In the genomic region with DNA sequence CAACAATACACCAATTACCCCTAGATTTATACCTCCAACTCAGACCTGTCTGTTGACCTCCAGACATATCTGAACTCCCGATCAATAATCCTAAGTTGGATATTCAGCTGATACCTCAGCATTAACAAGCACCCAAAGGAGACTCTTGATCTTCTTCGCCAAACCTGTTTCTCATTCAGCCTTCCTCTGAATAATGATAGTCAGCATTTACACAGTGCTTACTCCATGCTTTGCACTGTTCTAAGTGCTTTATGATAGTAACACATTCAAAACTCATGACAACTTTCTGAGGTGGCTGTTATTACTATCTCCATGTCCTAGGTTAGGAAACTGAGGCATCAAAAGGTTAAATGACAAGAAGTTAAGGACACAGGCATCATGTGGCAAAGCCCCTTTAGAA, we compare ENCODE assay signal across 9 cellular contexts.
"Had no signal": no experiment of that assay in that cellular context is flagged by ENCODE, and none has a peak within 500 bp of the region (broad histone marks: within the 10 kb centered on the region; RNA-seq: fewer than 3 reads in every experiment).

No MANE protein-coding gene starts in this region.

- H3K27ac ChIP-seq: HL-60, KMS-11 had no signal

- H3K4me3 ChIP-seq: GM23338 had no signal

- DNase-seq: H9, HCEC 1CT, IMR-90, KBM-7 had no signal

- H3K9ac ChIP-seq: KMS-11 had no signal

- FAIRE-seq: H1, H54 had no signal

- H3K4me2 ChIP-seq: GM23338, KMS-11 had no signal

- ATAC-seq: GM23338 had no signal

- H2AFZ ChIP-seq: GM23338 had no signal
